In the genomic region with DNA sequence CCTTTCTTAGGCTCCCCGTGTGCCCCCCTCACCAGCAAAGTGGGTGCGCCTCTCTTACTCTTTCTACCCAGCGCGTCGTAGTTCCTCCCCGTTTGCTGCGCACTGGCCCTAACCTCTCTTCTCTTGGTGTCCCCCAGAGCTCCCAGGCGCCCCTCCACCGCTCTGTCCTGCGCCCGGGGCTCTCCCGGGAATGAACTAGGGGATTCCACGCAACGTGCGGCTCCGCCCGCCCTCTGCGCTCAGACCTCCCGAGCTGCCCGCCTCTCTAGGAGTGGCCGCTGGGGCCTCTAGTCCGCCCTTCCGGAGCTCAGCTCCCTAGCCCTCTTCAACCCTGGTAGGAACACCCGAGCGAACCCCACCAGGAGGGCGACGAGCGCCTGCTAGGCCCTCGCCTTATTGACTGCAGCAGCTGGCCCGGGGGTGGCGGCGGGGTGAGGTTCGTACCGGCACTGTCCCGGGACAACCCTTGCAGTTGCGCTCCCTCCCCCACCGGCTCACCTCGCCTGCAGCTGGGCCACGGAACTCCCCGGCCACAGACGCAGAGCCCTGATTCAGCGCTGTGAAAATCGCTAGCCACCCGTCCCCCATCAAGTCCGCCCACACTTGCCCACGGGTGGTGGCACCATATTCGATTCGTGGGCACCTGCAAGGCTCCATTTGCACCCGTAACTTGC, we compare ENCODE assay signal across 10 cellular contexts. TPM values are rescaled to one million over a fixed set of nuclear protein-coding genes. Genes with fewer than 3 reads are reported as not detected.
DNase-seq lines count a peak whose midpoint lies in the region; ATAC-seq and TF ChIP-seq lines count a peak whose summit lies in the region.
"Had no signal": no experiment of that assay in that cellular context is flagged by ENCODE, and none has a peak within 500 bp of the region (broad histone marks: within the 10 kb centered on the region; RNA-seq: fewer than 3 reads in every experiment).

No MANE protein-coding gene starts in this region.

- H3F3A ChIP-seq in MM.1S (ENCODE audit: insufficient read depth, low read length) = no peaks in the 10 kb centered on the region

- H3K4me3 Mint-ChIP-seq in T-helper 2 cell treated with Interferon-gamma antibody and Interleukin-4, amounts not matched to agents 5 μg/mL and 100 μg/mL, for 36 hours = no peak overlapping the region

- no peak for TF ChIP-seq POLR2A in erythroblast (IDR thresholded peaks at IDR 0.05; ENCODE audit: low read length)

- H3K27me3 ChIP-seq in upper lobe of right lung (peaks cover 29% of the 10 kb centered on the region), MM.1S (replicated peaks; ENCODE audit: insufficient read depth, low read length) (no peaks in the 10 kb centered on the region; the same call in 1 of the 2 replicates)

- no peaks in the 10 kb centered on the region for H3K9me2 ChIP-seq in MM.1S (replicated peaks; ENCODE audit: insufficient read depth, low read length)

- H3K36me3 ChIP-seq in mesodermal cell (ENCODE audit: control insufficient read depth, insufficient read depth, low read length) (no peaks in the 10 kb centered on the region), upper lobe of right lung (no peaks in the 10 kb centered on the region), MM.1S (replicated peaks; ENCODE audit: insufficient read depth, low read length) (no peaks in the 10 kb centered on the region)

- H3K4me1 ChIP-seq in mesodermal cell (ENCODE audit: control insufficient read depth, insufficient read depth, low read length, poor library complexity, severe bottlenecking) (peaks cover 8% of the 10 kb centered on the region), upper lobe of right lung (no peaks in the 10 kb centered on the region), MM.1S (ENCODE audit: low read length) (no peaks in the 10 kb centered on the region)

- H3K79me2 ChIP-seq in MM.1S (ENCODE audit: low read length) = no peaks in the 10 kb centered on the region

- DNase-seq in activated CD4-positive, alpha-beta T cell treated with anti-CD3 and anti-CD28 coated beads for 48 hours = peak; percentile 11
- no peak for DNase-seq in activated CD4-positive, alpha-beta T cell treated with anti-CD3 and anti-CD28 coated beads, Interleukin-2, amount 50 U/mL, for 1 hour
- DNase-seq in erythroblast (lab: John Stamatoyannopoulos, UW) (peak; percentile 74 to 89), upper lobe of right lung (peak; percentile 67), NCI-H2171 (lab: John Stamatoyannopoulos, UW) (no peak), MM.1S (no peak)
- DNase-seq in T-helper 2 cell treated with Interferon-gamma antibody and Interleukin-4, amounts not matched to agents 5 μg/mL and 100 μg/mL, for 36 hours (ENCODE audit: low spot score) = no peak
- DNase-seq: NCI-H69; stimulated activated CD4-positive, alpha-beta T cell treated with anti-CD3 and anti-CD28 coated beads, Interleukin-4, amount 100 ng/mL, for 1 hour had no signal

- no peaks in the 10 kb centered on the region for H3K36me3 Mint-ChIP-seq in T-helper 2 cell treated with Interferon-gamma antibody and Interleukin-4, amounts not matched to agents 5 μg/mL and 100 μg/mL, for 36 hours (ENCODE audit: low read depth)

- peaks cover 74% of the 10 kb centered on the region for H3K27me3 Mint-ChIP-seq in T-helper 2 cell treated with Interferon-gamma antibody and Interleukin-4, amounts not matched to agents 5 μg/mL and 100 μg/mL, for 36 hours (ENCODE audit: low read depth)

- no peaks in the 10 kb centered on the region for H3K9me3 Mint-ChIP-seq in T-helper 2 cell treated with Interferon-gamma antibody and Interleukin-4, amounts not matched to agents 5 μg/mL and 100 μg/mL, for 36 hours

- H3K27ac Mint-ChIP-seq in T-helper 2 cell treated with Interferon-gamma antibody and Interleukin-4, amounts not matched to agents 5 μg/mL and 100 μg/mL, for 36 hours = no peak overlapping the region

- WGBS in mesodermal cell (ENCODE audit: insufficient coverage in 2 of 2), 2 experiments = 1 to 2% methylated on average over 39 to 46 of the region's 49 CpGs

- TF ChIP-seq CTCF in upper lobe of right lung (IDR thresholded peaks at IDR 0.05) (no peak), MM.1S (IDR thresholded peaks at IDR 0.05; ENCODE audit: low read length) (no peak)

- ATAC-seq in upper lobe of right lung = peak; percentile 65

- H3K4me1 Mint-ChIP-seq in T-helper 2 cell treated with Interferon-gamma antibody and Interleukin-4, amounts not matched to agents 5 μg/mL and 100 μg/mL, for 36 hours (ENCODE audit: low read depth) = peaks cover 7% of the 10 kb centered on the region

- H3K9me3 ChIP-seq in mesodermal cell (ENCODE audit: control insufficient read depth, low read length) = no peaks in the 10 kb centered on the region
- no peaks in the 10 kb centered on the region for H3K9me3 ChIP-seq in upper lobe of right lung
- no peaks in the 10 kb centered on the region for H3K9me3 ChIP-seq in MM.1S (replicated peaks; ENCODE audit: insufficient read depth, low read length)

- no peak overlapping the region for H3K9ac ChIP-seq in MM.1S (ENCODE audit: low read length)

- no peaks in the 10 kb centered on the region for H4K20me1 ChIP-seq in MM.1S (ENCODE audit: insufficient read depth, low read length)

- no peak overlapping the region for H3K4me2 ChIP-seq in MM.1S (ENCODE audit: low read depth, low read length)

- intact Hi-C loops in upper lobe of right lung (cut with DNase I) = no loop called here

- no peak overlapping the region for H2AFZ ChIP-seq in MM.1S (ENCODE audit: low read length)

- H3K4me3 ChIP-seq in mesodermal cell (ENCODE audit: extremely low read depth, insufficient read depth, low read length, poor library complexity, severe bottlenecking) (peak overlapping the region; percentile 35), upper lobe of right lung (peak overlapping the region; percentile 51), MM.1S (ENCODE audit: low read length) (no peak overlapping the region)

- H3K27ac ChIP-seq in mesodermal cell (ENCODE audit: low read depth, low read length, severe bottlenecking) (no peak overlapping the region), upper lobe of right lung (peak overlapping the region; percentile 58), MM.1S (ENCODE audit: low read length) (no peak overlapping the region)

RNA-seq across cellular contexts. Expression of a gene that starts 1.3 kb away (rescaled TPM):
- 0.48 TPM for polyA plus RNA-seq in mesodermal cell (2013, experiment 1 of 2)
- polyA plus RNA-seq in mesodermal cell (2013, experiment 2 of 2) = 0.10 TPM
- total RNA-seq in upper lobe of right lung = 0.96 TPM

Comparison
In these comparisons a context has a peak if more than half of its experiments do, and no peak if none do; other contexts are left out.
1. DNase-seq: peak in activated CD4-positive, alpha-beta T cell treated with anti-CD3 and anti-CD28 coated beads for 48 hours (single experiment), erythroblast (2 of 2) and upper lobe of right lung (single experiment); none in activated CD4-positive, alpha-beta T cell treated with anti-CD3 and anti-CD28 coated beads, Interleukin-2, amount 50 U/mL, for 1 hour (single experiment), T-helper 2 cell treated with Interferon-gamma antibody and Interleukin-4, amounts not matched to agents 5 μg/mL and 100 μg/mL, for 36 hours (single experiment), NCI-H2171 (single experiment) and MM.1S (single experiment).